1 cellular context compared by ENCODE assay signal in the genomic region with DNA sequence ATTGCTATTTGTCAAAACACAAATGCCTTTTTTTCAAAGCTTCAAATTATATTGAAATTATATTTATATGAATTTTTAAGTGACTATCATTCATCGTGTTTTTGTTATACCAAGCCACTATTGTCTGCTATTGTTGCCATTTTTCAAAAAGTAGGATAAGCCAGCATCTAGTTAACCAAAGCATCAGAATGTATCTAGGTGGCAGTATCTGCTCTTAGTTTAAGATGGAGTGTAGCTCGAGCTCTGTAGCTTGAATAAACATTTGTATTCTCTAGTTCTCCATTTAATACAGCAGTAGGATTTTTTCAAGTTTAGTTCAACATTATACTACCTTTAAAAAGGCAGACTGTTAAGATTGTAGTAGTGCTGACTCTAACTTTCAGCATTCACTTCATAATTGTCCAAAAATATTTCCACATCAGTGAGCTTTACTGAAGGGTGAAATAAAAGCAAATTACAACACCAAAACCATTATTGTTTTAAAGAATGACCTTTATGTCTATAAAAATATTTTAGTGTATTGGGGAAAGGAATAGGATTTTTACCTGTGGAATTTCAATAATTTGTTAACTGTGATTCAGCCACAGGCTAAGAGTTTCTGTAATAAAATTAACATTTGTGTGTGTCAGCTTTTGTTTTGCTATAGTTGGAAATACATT.
TF ChIP-seq lines count a peak whose summit lies in the region.

No MANE protein-coding gene starts in this region.

TF ChIP-seq in HCT116, 20 proteins besides CTCF, POLR2A, EP300 and RAD21 (continued from another document):
- TF ChIP-seq, protein P1, sequence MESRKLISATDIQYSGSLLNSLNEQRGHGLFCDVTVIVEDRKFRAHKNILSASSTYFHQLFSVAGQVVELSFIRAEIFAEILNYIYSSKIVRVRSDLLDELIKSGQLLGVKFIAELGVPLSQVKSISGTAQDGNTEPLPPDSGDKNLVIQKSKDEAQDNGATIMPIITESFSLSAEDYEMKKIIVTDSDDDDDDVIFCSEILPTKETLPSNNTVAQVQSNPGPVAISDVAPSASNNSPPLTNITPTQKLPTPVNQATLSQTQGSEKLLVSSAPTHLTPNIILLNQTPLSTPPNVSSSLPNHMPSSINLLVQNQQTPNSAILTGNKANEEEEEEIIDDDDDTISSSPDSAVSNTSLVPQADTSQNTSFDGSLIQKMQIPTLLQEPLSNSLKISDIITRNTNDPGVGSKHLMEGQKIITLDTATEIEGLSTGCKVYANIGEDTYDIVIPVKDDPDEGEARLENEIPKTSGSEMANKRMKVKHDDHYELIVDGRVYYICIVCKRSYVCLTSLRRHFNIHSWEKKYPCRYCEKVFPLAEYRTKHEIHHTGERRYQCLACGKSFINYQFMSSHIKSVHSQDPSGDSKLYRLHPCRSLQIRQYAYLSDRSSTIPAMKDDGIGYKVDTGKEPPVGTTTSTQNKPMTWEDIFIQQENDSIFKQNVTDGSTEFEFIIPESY (IDR thresholded peaks at IDR 0.05; ENCODE audit: extremely low read depth, insufficient replicate concordance, low read length) = no peak
TF ChIP-seq in HCT116: peak in this region for 0.
